In the genomic region with DNA sequence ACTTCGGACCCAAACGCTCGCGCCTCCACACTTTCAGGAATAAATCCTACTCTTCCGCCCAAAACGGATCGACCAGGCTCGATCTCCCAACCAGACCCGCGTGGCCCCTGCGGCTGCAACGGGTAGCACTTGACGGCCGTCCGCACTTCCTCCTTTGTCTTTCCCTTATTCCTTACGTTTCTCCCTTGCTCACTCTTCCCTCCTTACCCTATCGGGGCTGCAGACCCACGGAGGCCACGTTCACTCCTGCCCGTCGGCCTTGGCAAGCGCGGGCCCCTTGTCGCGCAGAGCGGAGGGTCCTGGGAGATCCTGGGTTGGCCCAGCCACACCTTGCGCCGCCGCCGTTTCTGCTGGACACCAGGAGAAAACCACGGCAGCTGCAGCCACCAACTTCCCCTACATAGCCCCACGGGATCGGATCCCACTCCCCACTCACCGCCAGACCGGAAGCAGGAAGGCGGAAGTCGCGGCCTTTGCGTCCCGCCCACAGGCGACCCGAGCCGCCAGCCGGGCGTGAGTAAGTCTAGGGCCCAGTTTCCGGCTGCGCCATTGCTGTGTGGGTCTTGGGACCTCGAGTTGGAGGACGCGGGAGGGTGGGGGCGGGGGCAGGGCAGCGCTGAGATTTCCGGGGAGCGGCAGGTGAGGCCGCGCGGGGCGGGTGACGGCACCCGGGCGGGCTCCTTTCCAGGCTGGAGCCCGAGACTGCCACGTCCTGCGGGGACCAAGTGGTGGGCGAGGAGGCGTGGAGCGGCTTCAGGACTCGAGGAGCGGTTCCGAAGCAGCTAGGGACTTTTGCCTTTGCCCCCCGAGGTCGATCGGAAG, we compare ENCODE assay signal across 8 cellular contexts. TPM values are rescaled to one million over a fixed set of nuclear protein-coding genes. Genes with fewer than 3 reads are reported as not detected.
DNase-seq lines count a peak whose midpoint lies in the region; ATAC-seq and TF ChIP-seq lines count a peak whose summit lies in the region.

A gene with protein sequence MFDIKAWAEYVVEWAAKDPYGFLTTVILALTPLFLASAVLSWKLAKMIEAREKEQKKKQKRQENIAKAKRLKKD (minus strand): TSS at position 459 of the 822 bp plus-strand sequence. CDS start 2,297 bp downstream, outside the sequence.

- TF ChIP-seq EP300 in gastroesophageal sphincter (IDR thresholded peaks at IDR 0.05): no peak

- H2BK120ac ChIP-seq in H9 (ENCODE audit: low read depth, low read length, poor library complexity, severe bottlenecking): no peak within 1 kb of the TSS

- H3K9me3 ChIP-seq in ES-I3 (ENCODE audit: control insufficient read depth, insufficient read depth, low read length) (no peaks in the 10 kb centered on the region; the same call in 1 of the 2 replicates), H9 (ENCODE audit: control insufficient read depth, low read depth, low read length) (peaks cover 6% of the 10 kb centered on the region), MM.1S (replicated peaks; ENCODE audit: insufficient read depth, low read length) (no peaks in the 10 kb centered on the region), gastroesophageal sphincter (no peaks in the 10 kb centered on the region), neutrophil (no peaks in the 10 kb centered on the region)

- ATAC-seq in gastroesophageal sphincter: peak; percentile 96

- TF ChIP-seq POLR2A in gastroesophageal sphincter (IDR thresholded peaks at IDR 0.05): peak; percentile 59 to 63

- H3K56ac ChIP-seq in H9 (ENCODE audit: insufficient read length, low read depth, low read length): peak within 1 kb of the TSS; percentile 66

- H4K20me1 ChIP-seq in H9 (ENCODE audit: control insufficient read depth, insufficient read depth, insufficient read length): no peaks in the 10 kb centered on the region
- no peaks in the 10 kb centered on the region for H4K20me1 ChIP-seq in MM.1S (ENCODE audit: insufficient read depth, low read length)

- H3K79me2 ChIP-seq in H9 (ENCODE audit: insufficient read depth, low read length) (peaks cover 7% of the 10 kb centered on the region; the same call in 1 of the 2 replicates), MM.1S (ENCODE audit: low read length) (peaks cover 44% of the 10 kb centered on the region)

- H3K36me3 Mint-ChIP-seq in H9 (ENCODE audit: insufficient read depth in 1 of 3, low read depth in 3 of 3): peaks cover 29 to 47% (median 43%) of the 10 kb centered on the region in 3 experiments
- peaks cover 41% of the 10 kb centered on the region for H3K36me3 Mint-ChIP-seq in activated naive CD4-positive, alpha-beta T cell treated with anti-CD3 and anti-CD28 coated beads for 36 hours (ENCODE audit: low read depth)

- H3K79me1 ChIP-seq in H9 (ENCODE audit: insufficient read depth, low read depth, low read length, poor library complexity, severe bottlenecking): peaks cover 2% of the 10 kb centered on the region

- peak within 1 kb of the TSS; percentile 98 for H4K5ac ChIP-seq in H9 (ENCODE audit: insufficient read length, low read depth, low read length)

- DNase-seq in H9 (peak; percentile 87), MM.1S (peak; percentile 79), SK-MEL-5 (ENCODE audit: low read depth, low spot score) (peak; percentile 92), substantia nigra (lab: John Stamatoyannopoulos, UW) (peak; percentile 52 to 93 (median 79))
- DNase-seq in activated naive CD4-positive, alpha-beta T cell treated with anti-CD3 and anti-CD28 coated beads for 36 hours: peak; percentile 90

- no peaks in the 10 kb centered on the region for H3K9me2 ChIP-seq in MM.1S (replicated peaks; ENCODE audit: insufficient read depth, low read length)

- peaks cover 20 to 25% of the 10 kb centered on the region in 2 experiments for H3K4me1 Mint-ChIP-seq in H9
- H3K4me1 Mint-ChIP-seq in activated naive CD4-positive, alpha-beta T cell treated with anti-CD3 and anti-CD28 coated beads for 36 hours (ENCODE audit: low read depth): peaks cover 38% of the 10 kb centered on the region

- no peak within 1 kb of the TSS; the same call in 1 of the 2 replicates for H3K4ac ChIP-seq in H9 (ENCODE audit: low read depth, low read length)

- intact Hi-C loops in activated naive CD4-positive, alpha-beta T cell treated with anti-CD3 and anti-CD28 coated beads for 36 hours (cut with micrococcal nuclease): loop anchor here (1.0 to 10.0 kb wide), 8 partner anchors 41 to 1143 kb away; partner anchors contain the start of genes DEPDC1B, ERCC8, KIF2A and NDUFAF2

- no peak within 1 kb of the TSS for H2BK12ac ChIP-seq in H9 (ENCODE audit: insufficient read length, low read depth, low read length)

- no peaks in the 10 kb centered on the region for H3K27me3 Mint-ChIP-seq in H9 (ENCODE audit: low read depth)
- no peaks in the 10 kb centered on the region for H3K27me3 Mint-ChIP-seq in activated naive CD4-positive, alpha-beta T cell treated with anti-CD3 and anti-CD28 coated beads for 36 hours (ENCODE audit: low read depth)

- WGBS in H9 (ENCODE audit: extremely low coverage, insufficient read length, low lambda C conversion rate): no CpG with 5 or more reads among the region's 73 CpGs
- 0% methylated on average over 21 to 29 of the region's 73 CpGs for WGBS in gastroesophageal sphincter (ENCODE audit: low coverage in 1 of 2), 2 donors

- peak within 1 kb of the TSS; percentile 87 for H3K18ac ChIP-seq in H9 (ENCODE audit: insufficient read length, low read depth, low read length)

- no peak within 1 kb of the TSS for H3T11ph ChIP-seq in H9 (ENCODE audit: low read length)

- peak within 1 kb of the TSS; percentile 95 for H3K9ac ChIP-seq in ES-I3 (ENCODE audit: low read depth, low read length)
- peak within 1 kb of the TSS; percentile 96 for H3K9ac ChIP-seq in H9 (ENCODE audit: extremely low read depth, insufficient read length, low read length)
- peak within 1 kb of the TSS; percentile 86 for H3K9ac ChIP-seq in MM.1S (ENCODE audit: low read length)

- H3K27ac ChIP-seq in H9 (ENCODE audit: insufficient read length, low read depth, low read length): no peak within 1 kb of the TSS
- H3K27ac ChIP-seq in MM.1S (ENCODE audit: low read length): peak within 1 kb of the TSS; percentile 54; the same call in 1 of the 2 replicates
- H3K27ac ChIP-seq in gastroesophageal sphincter: peak within 1 kb of the TSS; percentile 90 to 93 (median 92)
- peak within 1 kb of the TSS; percentile 87 for H3K27ac ChIP-seq in neutrophil
- peak within 1 kb of the TSS; percentile 86 for H3K27ac ChIP-seq in substantia nigra (ENCODE audit: low read depth, low read length, poor library complexity, severe bottlenecking)

- H2AFZ ChIP-seq in H9 (ENCODE audit: low read length) (no peak within 1 kb of the TSS), MM.1S (ENCODE audit: low read length) (peak within 1 kb of the TSS; percentile 99)

- H3F3A ChIP-seq in MM.1S (ENCODE audit: insufficient read depth, low read length): 0 out of 2 replicates have a peak, but pooled peaks cover 3% of the 10 kb centered on the region

- H2BK20ac ChIP-seq in H9 (ENCODE audit: low read depth, low read length, poor library complexity, severe bottlenecking): no peak within 1 kb of the TSS

- no peaks in the 10 kb centered on the region for H3K27me3 ChIP-seq in H9 (ENCODE audit: insufficient read depth, low read length)
- no peaks in the 10 kb centered on the region for H3K27me3 ChIP-seq in MM.1S (replicated peaks; ENCODE audit: insufficient read depth, low read length)
- H3K27me3 ChIP-seq in gastroesophageal sphincter: no peaks in the 10 kb centered on the region
- H3K27me3 ChIP-seq in neutrophil: no peaks in the 10 kb centered on the region

- H4K91ac ChIP-seq in H9 (ENCODE audit: insufficient read length, low read depth, low read length): no peak within 1 kb of the TSS

- peak within 1 kb of the TSS; percentile 48 for H2BK5ac ChIP-seq in H9 (ENCODE audit: insufficient read length, low read length)

- no peak within 1 kb of the TSS for H3K23ac ChIP-seq in H9 (ENCODE audit: insufficient read length, low read depth, low read length)

- peak within 1 kb of the TSS; percentile 97 for H3K4me3 ChIP-seq in MM.1S (ENCODE audit: low read length)
- H3K4me3 ChIP-seq in gastroesophageal sphincter: peak within 1 kb of the TSS; percentile 79 to 97
- H3K4me3 ChIP-seq in neutrophil (ENCODE audit: low read depth in 1 of 2, low read length in 1 of 2): peak within 1 kb of the TSS; percentile 79 to 96

- peak within 1 kb of the TSS; percentile 70 to 98 (median 98) for H3K27ac Mint-ChIP-seq in H9
- peak within 1 kb of the TSS; percentile 95 for H3K27ac Mint-ChIP-seq in activated naive CD4-positive, alpha-beta T cell treated with anti-CD3 and anti-CD28 coated beads for 36 hours

- no peaks in the 10 kb centered on the region for H3K4me1 ChIP-seq in ES-I3 (ENCODE audit: insufficient read depth, low read length)
- no peaks in the 10 kb centered on the region for H3K4me1 ChIP-seq in H9 (ENCODE audit: insufficient read depth, low read length)
- H3K4me1 ChIP-seq in MM.1S (ENCODE audit: low read length): no peaks in the 10 kb centered on the region; the same call in 1 of the 2 replicates
- peaks cover 3 to 46% (median 3%) of the 10 kb centered on the region in 3 donors for H3K4me1 ChIP-seq in gastroesophageal sphincter
- H3K4me1 ChIP-seq in neutrophil (ENCODE audit: control insufficient read depth in 1 of 2, insufficient read depth in 1 of 2, low read depth in 1 of 2, low read length in 1 of 2): peaks cover 39 to 46% of the 10 kb centered on the region in 2 experiments

- no peak for TF ChIP-seq CTCF in H9 (conservative IDR thresholded peaks at IDR 0.05)
- no peak for TF ChIP-seq CTCF in MM.1S (IDR thresholded peaks at IDR 0.05; ENCODE audit: low read length)
- no peak for TF ChIP-seq CTCF in gastroesophageal sphincter (IDR thresholded peaks at IDR 0.05)
- peak; percentile 42 for TF ChIP-seq CTCF in neutrophil (IDR thresholded peaks at IDR 0.05)

- H3K36me3 ChIP-seq in ES-I3 (ENCODE audit: insufficient read depth, low read length) (peaks cover 8% of the 10 kb centered on the region; the same call in 1 of the 2 replicates), MM.1S (replicated peaks; ENCODE audit: insufficient read depth, low read length) (peaks cover 22% of the 10 kb centered on the region; the same call in 1 of the 2 replicates), gastroesophageal sphincter (peaks cover 4 to 24% of the 10 kb centered on the region in 2 donors), neutrophil (no peaks in the 10 kb centered on the region)

- peaks cover 8% of the 10 kb centered on the region for H3K23me2 ChIP-seq in H9 (ENCODE audit: insufficient read length, low read depth, low read length, poor library complexity, severe bottlenecking)

- no peak within 1 kb of the TSS for H2BK15ac ChIP-seq in H9 (ENCODE audit: low read depth, low read length)

- in situ Hi-C loops in SK-MEL-5 (cut with HindIII; ENCODE audit: low pct_unique_long_range_greater_than_20kb, low sequenced_read_pairs): no loop called here

- peaks cover 10 to 12% of the 10 kb centered on the region in 2 experiments; a peak in 4 of 5 replicates for H3K9me3 Mint-ChIP-seq in H9
- H3K9me3 Mint-ChIP-seq in activated naive CD4-positive, alpha-beta T cell treated with anti-CD3 and anti-CD28 coated beads for 36 hours: no peaks in the 10 kb centered on the region

- peak within 1 kb of the TSS; percentile 86 for H3K14ac ChIP-seq in H9 (ENCODE audit: insufficient read depth, low read length)

- no peak within 1 kb of the TSS for H4K8ac ChIP-seq in H9 (replicated peaks; ENCODE audit: insufficient read length, low read depth, low read length)

- H3K4me2 ChIP-seq in H9 (ENCODE audit: insufficient read depth, insufficient read length, low read length): peak within 1 kb of the TSS; percentile 89
- peak within 1 kb of the TSS; percentile 75 for H3K4me2 ChIP-seq in MM.1S (ENCODE audit: low read depth, low read length)

- peak within 1 kb of the TSS; percentile 92 to 98 for H3K4me3 Mint-ChIP-seq in H9
- peak within 1 kb of the TSS; percentile 97 for H3K4me3 Mint-ChIP-seq in activated naive CD4-positive, alpha-beta T cell treated with anti-CD3 and anti-CD28 coated beads for 36 hours

- CTCF ChIA-PET in activated naive CD4-positive, alpha-beta T cell treated with anti-CD3 and anti-CD28 coated beads for 36 hours (lab: Charles Lee): no interaction called here

- H2AK5ac ChIP-seq in H9 (ENCODE audit: insufficient read length, low read length): no peak within 1 kb of the TSS

RNA-seq across cellular contexts. Expression of the gene that starts here (rescaled TPM):
- 72.5 and 75.3 TPM in 2 replicates for total RNA-seq in H9 (2021)
- 52.4 and 54.2 TPM in 2 replicates for total RNA-seq in SK-MEL-5 (2014; rRNA removed; shearing (Covaris generic))
- polyA plus RNA-seq in SK-MEL-5 (2015; cell fraction: cytosol; rRNA removed): 38.8 and 49.9 TPM in 2 replicates
- 9.2 and 13.0 TPM in 2 replicates for polyA plus RNA-seq in SK-MEL-5 (2015; cell fraction: nucleus; rRNA removed)
- total RNA-seq in activated naive CD4-positive, alpha-beta T cell treated with anti-CD3 and anti-CD28 coated beads for 36 hours: 10 to 100 TPM; 45.8 to 48.1 TPM
- total RNA-seq in gastroesophageal sphincter: 10 to 100 TPM; 20.7 to 32.2 (median 21.3) TPM
